ENCODE assay signal across 17 cellular contexts in genomic region chr16:67040906-67041305, GRCh38. TPM values are rescaled to one million over a fixed set of nuclear protein-coding genes. Genes with fewer than 3 reads are reported as not detected.
DNase-seq lines count a peak whose midpoint lies in the region; ATAC-seq and TF ChIP-seq lines count a peak whose summit lies in the region.
"Had no signal": no experiment of that assay in that cellular context is flagged by ENCODE, and none has a peak within 500 bp of the region (broad histone marks: within the 10 kb centered on the region; RNA-seq: fewer than 3 reads in every experiment).

No MANE protein-coding gene starts in this region.

- H3K4me3 ChIP-seq in coronary artery, result no peak overlapping the region
- H3K4me3 ChIP-seq: lung, SJCRH30, tibial artery had no signal

- H3K4me3 Mint-ChIP-seq in activated T-cell treated with anti-CD3 and anti-CD28 coated beads, Interleukin-2, amount 50 U/mL, for 72 hours, result no peak overlapping the region
- H3K4me3 Mint-ChIP-seq in activated T-helper 17 cell treated with anti-CD3 and anti-CD28 coated beads, Interleukin-2, amount 50 U/mL, for 72 hours, result no peak overlapping the region
- no peak overlapping the region for H3K4me3 Mint-ChIP-seq in stimulated activated effector memory CD8-positive, alpha-beta T cell treated with anti-CD3 and anti-CD28 coated beads, Interleukin-12 subunit alpha, Interleukin-12 subunit beta, amount 100 ng/mL, for 72 hours
- H3K4me3 Mint-ChIP-seq: natural killer cell had no signal

- H3K27ac ChIP-seq in coronary artery, result no peak overlapping the region
- H3K27ac ChIP-seq: SJCRH30, tibial artery had no signal

- peaks cover 8 to 18% of the 10 kb centered on the region in 2 donors for H3K36me3 Mint-ChIP-seq in activated T-cell treated with anti-CD3 and anti-CD28 coated beads, Interleukin-2, amount 50 U/mL, for 72 hours (ENCODE audit: insufficient read depth in 2 of 2)
- H3K36me3 Mint-ChIP-seq in activated T-helper 17 cell treated with anti-CD3 and anti-CD28 coated beads, Interleukin-2, amount 50 U/mL, for 72 hours (ENCODE audit: low read depth), result peaks cover 77% of the 10 kb centered on the region
- peaks cover 85% of the 10 kb centered on the region for H3K36me3 Mint-ChIP-seq in stimulated activated effector memory CD8-positive, alpha-beta T cell treated with anti-CD3 and anti-CD28 coated beads, Interleukin-12 subunit alpha, Interleukin-12 subunit beta, amount 100 ng/mL, for 72 hours
- H3K36me3 Mint-ChIP-seq: natural killer cell had no signal

- DNase-seq in activated T-cell treated with anti-CD3 and anti-CD28 coated beads, Interleukin-2, amount 50 U/mL, for 72 hours, result no peak
- DNase-seq in activated T-cell treated with anti-CD3 and anti-CD28 coated beads, Interleukin-2, amount 50 U/mL, for 48 hours, result no peak
- peak; percentile 80 for DNase-seq in fibroblast of peridontal ligament (ENCODE audit: extremely low read depth)
- peak in 1 of 2 donors; percentile 52 for DNase-seq in stimulated activated effector memory CD8-positive, alpha-beta T cell treated with anti-CD3 and anti-CD28 coated beads, Interleukin-12 subunit alpha, Interleukin-12 subunit beta, amount 100 ng/mL, for 72 hours (ENCODE audit: low spot score in 2 of 2)
- DNase-seq in coronary artery (ENCODE audit: low spot score), result no peak
- no peak for DNase-seq in posterior cingulate gyrus
- no peak for DNase-seq in NAMALWA (ENCODE audit: low spot score)
- DNase-seq: activated naive CD4-positive, alpha-beta T cell treated with anti-CD3 and anti-CD28 coated beads, Interleukin-2, amount 50 U/mL, for 16 hours; natural killer cell; NCI-H1694; right cardiac atrium; SJCRH30; stimulated activated CD4-positive, alpha-beta T cell treated with anti-CD3 and anti-CD28 coated beads, Interleukin-2, amount 100 ng/mL, for 24 hours; tibial artery had no signal

- peak overlapping the region; percentile 61 for H3K27ac Mint-ChIP-seq in activated T-cell treated with anti-CD3 and anti-CD28 coated beads, Interleukin-2, amount 50 U/mL, for 72 hours
- H3K27ac Mint-ChIP-seq in activated T-helper 17 cell treated with anti-CD3 and anti-CD28 coated beads, Interleukin-2, amount 50 U/mL, for 72 hours, result peak overlapping the region; percentile 78
- H3K27ac Mint-ChIP-seq in stimulated activated effector memory CD8-positive, alpha-beta T cell treated with anti-CD3 and anti-CD28 coated beads, Interleukin-12 subunit alpha, Interleukin-12 subunit beta, amount 100 ng/mL, for 72 hours, result peak overlapping the region; percentile 62

- TF ChIP-seq CTCF in coronary artery (IDR thresholded peaks at IDR 0.05), result no peak

- no peaks in the 10 kb centered on the region for H3K9me3 Mint-ChIP-seq in activated T-cell treated with anti-CD3 and anti-CD28 coated beads, Interleukin-2, amount 50 U/mL, for 72 hours
- no peaks in the 10 kb centered on the region for H3K9me3 Mint-ChIP-seq in activated T-helper 17 cell treated with anti-CD3 and anti-CD28 coated beads, Interleukin-2, amount 50 U/mL, for 72 hours
- H3K9me3 Mint-ChIP-seq in stimulated activated effector memory CD8-positive, alpha-beta T cell treated with anti-CD3 and anti-CD28 coated beads, Interleukin-12 subunit alpha, Interleukin-12 subunit beta, amount 100 ng/mL, for 72 hours, result no peaks in the 10 kb centered on the region
- H3K9me3 Mint-ChIP-seq: natural killer cell had no signal

- ATAC-seq in activated T-cell treated with anti-CD3 and anti-CD28 coated beads, Interleukin-2, amount 50 U/mL, for 72 hours (replicated peaks in 1 of 2), result peak; percentile 51 to 61
- peak; percentile 23 for ATAC-seq in activated T-helper 17 cell treated with anti-CD3 and anti-CD28 coated beads, Interleukin-2, amount 50 U/mL, for 72 hours (replicated peaks)
- ATAC-seq in stimulated activated effector memory CD8-positive, alpha-beta T cell treated with anti-CD3 and anti-CD28 coated beads, Interleukin-12 subunit alpha, Interleukin-12 subunit beta, amount 100 ng/mL, for 72 hours, result peak; percentile 43
- ATAC-seq: natural killer cell, right cardiac atrium had no signal

- intact Hi-C loops in posterior cingulate gyrus (cut with DNase I), result no loop called here

- H3K27me3 Mint-ChIP-seq in activated T-cell treated with anti-CD3 and anti-CD28 coated beads, Interleukin-2, amount 50 U/mL, for 72 hours (ENCODE audit: low read depth), result no peaks in the 10 kb centered on the region
- no peaks in the 10 kb centered on the region for H3K27me3 Mint-ChIP-seq in activated T-helper 17 cell treated with anti-CD3 and anti-CD28 coated beads, Interleukin-2, amount 50 U/mL, for 72 hours

- peaks cover 39% of the 10 kb centered on the region for H3K4me1 Mint-ChIP-seq in activated T-cell treated with anti-CD3 and anti-CD28 coated beads, Interleukin-2, amount 50 U/mL, for 72 hours (ENCODE audit: low read depth)
- H3K4me1 Mint-ChIP-seq in activated T-helper 17 cell treated with anti-CD3 and anti-CD28 coated beads, Interleukin-2, amount 50 U/mL, for 72 hours, result peaks cover 32% of the 10 kb centered on the region
- H3K4me1 Mint-ChIP-seq in stimulated activated effector memory CD8-positive, alpha-beta T cell treated with anti-CD3 and anti-CD28 coated beads, Interleukin-12 subunit alpha, Interleukin-12 subunit beta, amount 100 ng/mL, for 72 hours, result peaks cover 36% of the 10 kb centered on the region

RNA-seq across cellular contexts. Expression of gene CBFB, which starts 12.0 kb away (rescaled TPM):
- 100 to 1,000 TPM; 106 to 133 TPM for total RNA-seq in activated T-cell treated with anti-CD3 and anti-CD28 coated beads, Interleukin-2, amount 50 U/mL, for 72 hours
- total RNA-seq in activated T-helper 17 cell treated with anti-CD3 and anti-CD28 coated beads, Interleukin-2, amount 50 U/mL, for 72 hours, result 100 to 1,000 TPM; 115 to 214 TPM

RNA-seq across cellular contexts. Expression of gene CES4A, which starts 52.5 kb away (rescaled TPM):
- total RNA-seq in activated T-cell treated with anti-CD3 and anti-CD28 coated beads, Interleukin-2, amount 50 U/mL, for 72 hours, result 10 to 100 TPM; 24.4 to 38.8 TPM
- 10 to 100 TPM; 18.3 to 43.5 TPM for total RNA-seq in activated T-helper 17 cell treated with anti-CD3 and anti-CD28 coated beads, Interleukin-2, amount 50 U/mL, for 72 hours
- total RNA-seq: NCI-H460, SJCRH30 had no signal
